Comparison of ENCODE assay signal across 12 cellular contexts in genomic region chr9:135909371-135909770, GRCh38. TPM values are rescaled to one million over a fixed set of nuclear protein-coding genes. Genes with fewer than 3 reads are reported as not detected.
DNase-seq lines count a peak whose midpoint lies in the region; ATAC-seq and TF ChIP-seq lines count a peak whose summit lies in the region.
"Had no signal": no experiment of that assay in that cellular context is flagged by ENCODE, and none has a peak within 500 bp of the region (broad histone marks: within the 10 kb centered on the region; RNA-seq: fewer than 3 reads in every experiment).

No MANE protein-coding gene starts in this region.

- POLR2A ChIA-PET in activated CD4-positive, alpha-beta T cell treated with anti-CD3 and anti-CD28 coated beads for 36 hours (lab: Charles Lee) = no interaction called here

- H3K4me1 Mint-ChIP-seq in activated CD4-positive, alpha-beta T cell treated with anti-CD3 and anti-CD28 coated beads for 36 hours = peaks cover 52% of the 10 kb centered on the region
- H3K4me1 Mint-ChIP-seq in chondrocyte (ENCODE audit: low read depth) = peaks cover 41% of the 10 kb centered on the region

- H3K9me3 Mint-ChIP-seq in activated CD4-positive, alpha-beta T cell treated with anti-CD3 and anti-CD28 coated beads for 36 hours (ENCODE audit: low read depth) = peaks cover 5% of the 10 kb centered on the region
- H3K9me3 Mint-ChIP-seq in chondrocyte (ENCODE audit: low read depth) = peaks cover 31% of the 10 kb centered on the region

- no peak for ATAC-seq in activated CD4-positive, alpha-beta T cell treated with anti-CD3 and anti-CD28 coated beads for 36 hours
- ATAC-seq in psoas muscle = no peak
- ATAC-seq in GM18858 (IDR thresholded peaks at IDR 0.05; ENCODE audit: unreplicated experiment) = no peak

- no peaks in the 10 kb centered on the region for H3K27me3 ChIP-seq in SU-DHL-6 (ENCODE audit: low read length)
- H3K27me3 ChIP-seq in psoas muscle (ENCODE audit: insufficient read depth in 3 of 3, low read length in 2 of 3) = no peaks in the 10 kb centered on the region
- H3K27me3 ChIP-seq: tibial artery had no signal

- H3K27ac ChIP-seq in SU-DHL-6 (ENCODE audit: low read depth, low read length) = no peak overlapping the region
- peak overlapping the region; percentile 94 for H3K27ac ChIP-seq in psoas muscle
- H3K27ac ChIP-seq: tibial artery had no signal

- no peaks in the 10 kb centered on the region for H3K9me3 ChIP-seq in SU-DHL-6 (ENCODE audit: insufficient read depth, low read length)
- no peaks in the 10 kb centered on the region for H3K9me3 ChIP-seq in psoas muscle

- WGBS in psoas muscle, 3 donors = 88 to 98% (median 93%) methylated on average over 6 of the region's 6 CpGs

- peaks cover 42% of the 10 kb centered on the region for H3K79me2 ChIP-seq in SU-DHL-6 (ENCODE audit: insufficient read depth, low read length)

- DNase-seq in activated CD4-positive, alpha-beta T cell treated with anti-CD3 and anti-CD28 coated beads for 36 hours = no peak
- DNase-seq in activated CD4-positive, alpha-beta T cell treated with anti-CD3 and anti-CD28 coated beads, Interleukin-2, amount 50 U/mL, for 48 hours = no peak
- DNase-seq in chondrocyte (ENCODE audit: low spot score) (no peak), psoas muscle (no peak), NCI-H82 (lab: John Stamatoyannopoulos, UW) (no peak)
- DNase-seq in stimulated activated CD4-positive, alpha-beta T cell treated with anti-CD3 and anti-CD28 coated beads, Interleukin-4, amount 100 ng/mL, for 1 hour = no peak
- DNase-seq: amygdala, mesenchymal stem cell, NCI-H2227 treated with DMSO at 0.1 percent for 48 hours had no signal

- peaks cover 5% of the 10 kb centered on the region; the same call in 1 of the 2 replicates for H4K20me1 ChIP-seq in SU-DHL-6 (ENCODE audit: low read depth, low read length)

- no peak overlapping the region for H2AFZ ChIP-seq in SU-DHL-6 (ENCODE audit: low read depth, low read length, severe bottlenecking)

- peaks cover 31% of the 10 kb centered on the region for H3K4me1 ChIP-seq in psoas muscle

- H3F3A ChIP-seq in SU-DHL-6 (ENCODE audit: insufficient read depth) = peaks cover 6% of the 10 kb centered on the region

- no peaks in the 10 kb centered on the region for H3K27me3 Mint-ChIP-seq in activated CD4-positive, alpha-beta T cell treated with anti-CD3 and anti-CD28 coated beads for 36 hours
- H3K27me3 Mint-ChIP-seq in chondrocyte (ENCODE audit: low read depth) = no peaks in the 10 kb centered on the region

- CTCF ChIA-PET in activated CD4-positive, alpha-beta T cell treated with anti-CD3 and anti-CD28 coated beads for 36 hours (lab: Charles Lee) = interaction anchor here (0.6 to 1.2 kb wide), 2 partner anchors 15 to 44 kb away, joined by 5 read pairs; no protein-coding TSS in a partner anchor

- no peak overlapping the region for H3K4me3 ChIP-seq in SU-DHL-6 (ENCODE audit: insufficient read depth, low read length, poor library complexity, severe bottlenecking)
- peak overlapping the region; percentile 81 for H3K4me3 ChIP-seq in psoas muscle

- H3K27ac Mint-ChIP-seq in activated CD4-positive, alpha-beta T cell treated with anti-CD3 and anti-CD28 coated beads for 36 hours = peak overlapping the region; percentile 37
- H3K27ac Mint-ChIP-seq in chondrocyte (ENCODE audit: unreplicated experiment) = no peak overlapping the region

- intact Hi-C loops in activated CD4-positive, alpha-beta T cell treated with anti-CD3 and anti-CD28 coated beads for 36 hours (cut with DNase I, micrococcal nuclease) = loop anchor here (5.0 kb wide), 10 partner anchors 47 to 1882 kb away; partner anchors contain the start of genes BRD3 (in 1 of the 2), BRD3OS (in 1 of the 2), EHMT1 (in 1 of the 2) and MAN1B1 (in 1 of the 2)
- intact Hi-C loops in psoas muscle (cut with DNase I) = loop anchor here in 1 of 2 donors (5.0 kb wide), 1 partner anchor 53 kb away; the partner anchor contains the start of gene UBAC1

- H3K9ac ChIP-seq in SU-DHL-6 (ENCODE audit: low read length) = peak overlapping the region; percentile 22; the same call in 1 of the 2 replicates

- peak overlapping the region; percentile 77 for H3K4me3 Mint-ChIP-seq in activated CD4-positive, alpha-beta T cell treated with anti-CD3 and anti-CD28 coated beads for 36 hours
- H3K4me3 Mint-ChIP-seq in chondrocyte (ENCODE audit: unreplicated experiment) = peak overlapping the region; percentile 68

- no peak for TF ChIP-seq CTCF in SU-DHL-6 (IDR thresholded peaks at IDR 0.05; ENCODE audit: insufficient read depth, low read length, poor library complexity, severe bottlenecking)
- no peak for TF ChIP-seq CTCF in chondrocyte (IDR thresholded peaks at IDR 0.05)
- no peak for TF ChIP-seq CTCF in psoas muscle (IDR thresholded peaks at IDR 0.05)

- peak overlapping the region; percentile 83 for H3K4me2 ChIP-seq in SU-DHL-6 (ENCODE audit: low read depth, low read length, poor library complexity, severe bottlenecking)

- H3K36me3 Mint-ChIP-seq in activated CD4-positive, alpha-beta T cell treated with anti-CD3 and anti-CD28 coated beads for 36 hours (ENCODE audit: low read depth) = peaks cover 61% of the 10 kb centered on the region
- H3K36me3 Mint-ChIP-seq in chondrocyte (ENCODE audit: low read depth) = peaks cover 41% of the 10 kb centered on the region

- H3K36me3 ChIP-seq in SU-DHL-6 (ENCODE audit: low read length) (no peaks in the 10 kb centered on the region; the same call in 1 of the 2 replicates), psoas muscle (ENCODE audit: insufficient read depth in 1 of 2, low read depth in 1 of 2) (peaks cover 3 to 35% of the 10 kb centered on the region in 2 donors)

- no peaks in the 10 kb centered on the region for H3K9me2 ChIP-seq in SU-DHL-6 (replicated peaks; ENCODE audit: insufficient read depth, low read length)

RNA-seq across cellular contexts. Expression of gene CAMSAP1, which starts 2.0 kb away (rescaled TPM):
- 10 to 100 TPM; 31.2 to 33.4 TPM for total RNA-seq in activated CD4-positive, alpha-beta T cell treated with anti-CD3 and anti-CD28 coated beads for 36 hours
- 27.1 to 35.5 TPM (median 27.7 TPM) in 3 replicates for total RNA-seq in chondrocyte
- total RNA-seq in psoas muscle = 10 to 100 TPM; 38.0 to 48.5 (median 43.4) TPM
- polyA plus RNA-seq in psoas muscle = 10 to 100 TPM; 21.3 to 51.5 (median 24.1) TPM

RNA-seq across cellular contexts. Expression of gene UBAC1, which starts 51.8 kb away (rescaled TPM):
- 10 to 100 TPM; 41.7 to 42.8 TPM for total RNA-seq in activated CD4-positive, alpha-beta T cell treated with anti-CD3 and anti-CD28 coated beads for 36 hours
- total RNA-seq in chondrocyte (33.2 to 36.0 TPM (median 33.5 TPM) in 3 replicates), psoas muscle (100 to 1,000 TPM; 140 to 233 (median 174) TPM)
- 100 to 1,000 TPM in 2 of 3 donors, 10 to 100 TPM in 1; 71.1 to 261 (median 154) TPM for polyA plus RNA-seq in psoas muscle
